ENCODE assay signal across 32 cellular contexts in genomic region chr2:115484483-115484882, GRCh38.
"Had no signal": no experiment of that assay in that cellular context is flagged by ENCODE, and none has a peak within 500 bp of the region (broad histone marks: within the 10 kb centered on the region; RNA-seq: fewer than 3 reads in every experiment).

No MANE protein-coding gene starts in this region.

- H3K4me3 Mint-ChIP-seq: activated B cell treated with CpG ODN at 0.5 μM for 24 hours; activated CD4-positive, alpha-beta memory T cell treated with anti-CD3 and anti-CD28 coated beads for 36 hours; activated naive CD4-positive, alpha-beta T cell treated with anti-CD3 and anti-CD28 coated beads for 36 hours; activated T-cell treated with anti-CD3 and anti-CD28 coated beads, Interleukin-2, amount 50 U/mL, for 4 hours; activated T-helper 1 cell treated with anti-CD3 and anti-CD28 coated beads, Interleukin-12 subunit alpha, Interleukin-12 subunit beta, Interleukin-2, Interleukin-4 antibody, amounts not matched to agents 30 ng/mL and 10 ng/mL and 1 ng/mL, durations not matched to agents 14 hours and 24 hours and 36 hours; T-helper 1 cell treated with Interleukin-12 subunit alpha and Interleukin-12 subunit beta and Interleukin-4 antibody, amounts not matched to agents 30 μg/mL and 1 μg/mL, for 36 hours; T-helper 2 cell treated with Interferon-gamma antibody and Interleukin-4, amounts not matched to agents 5 μg/mL and 100 μg/mL, for 36 hours had no signal

- H3K27ac Mint-ChIP-seq: activated B cell treated with CpG ODN at 0.5 μM for 24 hours; activated CD4-positive, alpha-beta memory T cell treated with anti-CD3 and anti-CD28 coated beads for 36 hours; activated naive CD4-positive, alpha-beta T cell treated with anti-CD3 and anti-CD28 coated beads for 36 hours; activated naive CD4-positive, alpha-beta T cell treated with anti-CD3 and anti-CD28 coated beads, Interleukin-2, amount 50 U/mL, for 72 hours; activated T-helper 1 cell treated with anti-CD3 and anti-CD28 coated beads, Interleukin-12 subunit alpha, Interleukin-12 subunit beta, Interleukin-2, Interleukin-4 antibody, amounts not matched to agents 30 ng/mL and 10 ng/mL and 1 ng/mL, durations not matched to agents 14 hours and 24 hours and 36 hours; T-helper 1 cell treated with Interleukin-12 subunit alpha and Interleukin-12 subunit beta and Interleukin-4 antibody, amounts not matched to agents 30 μg/mL and 1 μg/mL, for 36 hours; T-helper 2 cell treated with Interferon-gamma antibody and Interleukin-4, amounts not matched to agents 5 μg/mL and 100 μg/mL, for 36 hours had no signal

- H3K4me1 Mint-ChIP-seq: activated B cell treated with CpG ODN at 0.5 μM for 24 hours had no signal

- H3K27me3 Mint-ChIP-seq: activated B cell treated with CpG ODN at 0.5 μM for 24 hours; activated CD4-positive, alpha-beta memory T cell treated with anti-CD3 and anti-CD28 coated beads for 36 hours had no signal

- DNase-seq: activated B cell treated with CpG ODN at 0.5 μM for 24 hours; activated CD4-positive, alpha-beta memory T cell treated with anti-CD3 and anti-CD28 coated beads for 36 hours; activated CD4-positive, alpha-beta T cell treated with anti-CD3 and anti-CD28 coated beads for 4 hours; activated CD4-positive, alpha-beta T cell treated with anti-CD3 and anti-CD28 coated beads, Interleukin-2, amount 50 U/mL, for 1 hour; activated CD4-positive, CD25-positive, alpha-beta regulatory T cell treated with anti-CD3 and anti-CD28 coated beads, Interleukin-2, amount 50 U/mL, for 72 hours; activated CD8-positive, alpha-beta memory T cell treated with anti-CD3 and anti-CD28 coated beads, Interleukin-2, amount 50 U/mL, for 4 hours; activated gamma-delta T cell treated with Interleukin-2 at 50 U/mL for 16 hours; activated naive CD4-positive, alpha-beta T cell treated with anti-CD3 and anti-CD28 coated beads for 36 hours; activated T-cell treated with anti-CD3 and anti-CD28 coated beads for 4 hours; activated T-cell treated with anti-CD3 and anti-CD28 coated beads, Interleukin-2, amount 50 U/mL, for 4 hours; adrenal gland; body of pancreas; Karpas-422; KBM-7; MM.1S; MV-4-11; NCI-H1092; NCI-H1436 treated with DMSO at 0.1 percent for 48 hours; NCI-H1694 treated with DMSO at 0.1 percent for 48 hours; NCI-H2029; NCI-H524; NCI-H69; RPMI8226; SHP77 treated with DMSO at 0.1 percent for 48 hours; SK-N-SH had no signal

- ATAC-seq: activated naive CD4-positive, alpha-beta T cell treated with anti-CD3 and anti-CD28 coated beads, Interleukin-2, amount 50 U/mL, for 72 hours; activated T-cell treated with anti-CD3 and anti-CD28 coated beads, Interleukin-2, amount 50 U/mL, for 4 hours; body of pancreas; Panc1 had no signal

- H3K36me3 Mint-ChIP-seq: activated CD4-positive, alpha-beta memory T cell treated with anti-CD3 and anti-CD28 coated beads for 36 hours; activated naive CD4-positive, alpha-beta T cell treated with anti-CD3 and anti-CD28 coated beads, Interleukin-2, amount 50 U/mL, for 72 hours had no signal

- H3K4me3 ChIP-seq: adrenal gland, body of pancreas, breast epithelium, SJSA1 had no signal

- H3K9me3 Mint-ChIP-seq: activated B cell treated with CpG ODN at 0.5 μM for 24 hours had no signal
